15 cellular contexts compared by ENCODE assay signal in the genomic region with DNA sequence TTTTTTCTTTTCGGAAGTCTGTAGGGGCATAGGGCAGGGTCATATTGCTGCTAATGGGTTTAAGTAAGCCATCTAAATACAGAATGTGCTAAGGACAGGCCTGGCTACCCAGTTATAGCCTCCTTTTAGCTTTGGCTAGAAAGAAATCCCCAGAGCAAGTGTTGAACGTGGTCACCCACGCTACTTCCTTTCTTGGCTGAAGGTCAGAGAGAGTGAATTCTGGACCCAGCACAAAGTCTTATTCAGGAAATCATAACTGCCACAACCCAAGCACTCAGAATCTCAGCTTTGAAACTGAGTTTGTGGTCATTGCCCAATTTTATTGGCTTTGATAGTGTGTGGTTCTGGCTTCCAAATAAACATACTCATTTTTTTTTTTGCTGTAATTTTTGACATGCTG.
A peak's percentile ranks its signal among the peaks of the same experiment; 100 is the strongest.
DNase-seq lines count a peak whose midpoint lies in the region; ATAC-seq, FAIRE-seq and TF ChIP-seq lines count a peak whose summit lies in the region.
"Had no signal": no experiment of that assay in that cellular context is flagged by ENCODE, and none has a peak within 500 bp of the region (broad histone marks: within the 10 kb centered on the region; RNA-seq: fewer than 3 reads in every experiment).

No MANE protein-coding gene starts in this region.

- 18% methylated on average over 3 of the region's 3 CpGs for WGBS in liver
- 0% methylated on average over 3 of the region's 3 CpGs for WGBS in HepG2 (ENCODE audit: low lambda C conversion rate)

- H4K20me1 ChIP-seq in HepG2 (ENCODE audit: insufficient read depth, low read length): no peaks in the 10 kb centered on the region

- no peak overlapping the region for H3K9ac ChIP-seq in liver (ENCODE audit: low read depth in 1 of 2, low read length in 2 of 2)
- no peak overlapping the region for H3K9ac ChIP-seq in HepG2 (ENCODE audit: insufficient read depth, low read depth, low read length)
- H3K9ac ChIP-seq: parathyroid adenoma had no signal

- H3K79me2 ChIP-seq in HepG2 (ENCODE audit: insufficient read depth, low read length): no peaks in the 10 kb centered on the region
- H3K79me2 ChIP-seq: parathyroid adenoma had no signal

- TF ChIP-seq RAD21 in liver (IDR thresholded peaks at IDR 0.05) (no peak), HepG2 (CRISPR knock-in tag; IDR thresholded peaks at IDR 0.05) (no peak)

- H3K36me3 ChIP-seq in liver (ENCODE audit: control insufficient read depth in 4 of 4, insufficient read depth in 3 of 4, low read depth in 1 of 4, low read length in 3 of 4) (no peaks in the 10 kb centered on the region), HepG2 (replicated peaks in 1 of 2; ENCODE audit: control insufficient read depth in 1 of 2, insufficient read depth in 2 of 2, low read length in 2 of 2) (no peaks in the 10 kb centered on the region), lower lobe of right lung (no peaks in the 10 kb centered on the region)

- H3K27me3 ChIP-seq in liver (ENCODE audit: control insufficient read depth in 4 of 4, insufficient read depth in 4 of 4, low read length in 3 of 4): no peaks in the 10 kb centered on the region
- H3K27me3 ChIP-seq in HepG2 (ENCODE audit: control insufficient read depth in 1 of 2, insufficient read depth in 2 of 2, low read length in 2 of 2): no peaks in the 10 kb centered on the region
- H3K27me3 ChIP-seq in lower lobe of right lung (ENCODE audit: low read depth): no peaks in the 10 kb centered on the region

- POLR2A ChIA-PET in HepG2 (lab: Yijun Ruan, JAX): no interaction called here

- no peak for TF ChIP-seq EP300 in HepG2 (IDR thresholded peaks at IDR 0.05; ENCODE audit: low read depth in 2 of 2, low read length in 2 of 2)
- no peak for TF ChIP-seq EP300 in HepG2 (CRISPR knock-in tag; IDR thresholded peaks at IDR 0.05; ENCODE audit: borderline replicate concordance)

- H3K4me3 ChIP-seq in liver (ENCODE audit: low read depth in 1 of 3, low read length in 3 of 3) (no peak overlapping the region), HepG2 (replicated peaks in 1 of 3; ENCODE audit: insufficient read depth in 1 of 3, low read depth in 2 of 3, low read length in 3 of 3) (no peak overlapping the region), lower lobe of right lung (no peak overlapping the region)
- H3K4me3 ChIP-seq: A549, lung had no signal

- no peak overlapping the region for H2AFZ ChIP-seq in HepG2 (ENCODE audit: low read length)

- peak overlapping the region; percentile 32 to 49 for H3K27ac ChIP-seq in liver (ENCODE audit: low read depth in 1 of 2, low read length in 2 of 2)
- H3K27ac ChIP-seq in HepG2 (ENCODE audit: extremely low read length, insufficient read depth, low read length): no peak overlapping the region
- no peak overlapping the region for H3K27ac ChIP-seq in lower lobe of right lung
- H3K27ac ChIP-seq: A549, parathyroid adenoma had no signal

- TF ChIP-seq CTCF in liver (IDR thresholded peaks at IDR 0.05; ENCODE audit: low read depth, low read length, missing input control) (no peak), HepG2 (CRISPR knock-in tag; IDR thresholded peaks at IDR 0.05) (no peak), lower lobe of right lung (IDR thresholded peaks at IDR 0.05) (no peak)

- in situ Hi-C loops in HepG2 (cut with HindIII; ENCODE audit: extremely low pct_ligation_motif_present, low pct_unique_long_range_greater_than_20kb): no loop called here

- intact Hi-C loops in HepG2 (cut with micrococcal nuclease; ENCODE audit: unreplicated experiment) (no loop called here), lower lobe of right lung (cut with DNase I) (no loop called here)

- ATAC-seq in HepG2 (no peak), lower lobe of right lung (peak; percentile 9 to 45), HG03159 (IDR thresholded peaks at IDR 0.05; ENCODE audit: unreplicated experiment) (no peak)
- ATAC-seq: A549 had no signal

- no TSS peak for BruUV-seq in HepG2 (replicated peaks; lab: Mats Ljungman, UMichigan)

- FAIRE-seq in HepG2 (lab: Jason Lieb, UNC): no peak
- FAIRE-seq: A549 had no signal

- H3K4me1 ChIP-seq in liver (ENCODE audit: control insufficient read depth in 4 of 4, insufficient read depth in 4 of 4, low read length in 3 of 4) (peaks cover 3 to 9% (median 6%) of the 10 kb centered on the region in 4 donors), HepG2 (ENCODE audit: insufficient read depth, low read length) (no peaks in the 10 kb centered on the region), lower lobe of right lung (peaks cover 16% of the 10 kb centered on the region)
- H3K4me1 ChIP-seq: A549, parathyroid adenoma had no signal

- CTCF ChIA-PET in HepG2 (lab: Yijun Ruan, JAX; ENCODE audit: low intra/inter-chr PET ratio, low total read pairs): no interaction called here

- H3K4me2 ChIP-seq in HepG2 (ENCODE audit: low read depth, low read length): no peak overlapping the region
- H3K4me2 ChIP-seq: A549 had no signal

- DNase-seq in HepG2 (ENCODE audit: low spot score) (no peak), cerebellum (ENCODE audit: low spot score) (peak; percentile 23), lower lobe of right lung (no peak), SHP77 treated with DMSO at 0.1 percent for 48 hours (lab: John Stamatoyannopoulos, UW) (no peak), NCI-H187 (lab: John Stamatoyannopoulos, UW) (no peak)
- no peak for DNase-seq in activated CD4-positive, CD25-positive, alpha-beta regulatory T cell (lab: John Stamatoyannopoulos, UW)
- DNase-seq: activated CD8-positive, alpha-beta memory T cell treated with anti-CD3 and anti-CD28 coated beads for 24 hours; activated naive CD4-positive, alpha-beta T cell treated with anti-CD3 and anti-CD28 coated beads, Interleukin-2, amount 10 ng/mL, durations not matched to agents 7 days and 5 days; DMS79; NCI-H2029 treated with DMSO at 0.1 percent for 48 hours had no signal

- no peak for TF ChIP-seq POLR2A in HepG2 (IDR thresholded peaks at IDR 0.05; ENCODE audit: insufficient read depth in 1 of 2, low read depth in 2 of 2, low read length in 2 of 2)

- no peaks in the 10 kb centered on the region for H3K9me3 ChIP-seq in liver (ENCODE audit: control insufficient read depth in 4 of 4, low read length in 3 of 4)
- H3K9me3 ChIP-seq in HepG2 (ENCODE audit: low read length): peaks cover 5% of the 10 kb centered on the region; the same call in 1 of the 2 replicates
- no peaks in the 10 kb centered on the region for H3K9me3 ChIP-seq in lower lobe of right lung
- H3K9me3 ChIP-seq: A549 had no signal

TF ChIP-seq in liver, 16 proteins besides CTCF, POLR2A, EP300 and RAD21:
- TF ChIP-seq JUND (IDR thresholded peaks at IDR 0.05): no peak
- TF ChIP-seq FOXA2 (IDR thresholded peaks at IDR 0.05): no peak
- no peak for TF ChIP-seq YY1 (IDR thresholded peaks at IDR 0.05)
- TF ChIP-seq HNF4A (conservative IDR thresholded peaks at IDR 0.05): peak; percentile 83 to 85
- TF ChIP-seq SP1 (IDR thresholded peaks at IDR 0.05): peak; percentile 26
- TF ChIP-seq TAF1 (conservative IDR thresholded peaks at IDR 0.05): no peak
- TF ChIP-seq, protein P1, sequence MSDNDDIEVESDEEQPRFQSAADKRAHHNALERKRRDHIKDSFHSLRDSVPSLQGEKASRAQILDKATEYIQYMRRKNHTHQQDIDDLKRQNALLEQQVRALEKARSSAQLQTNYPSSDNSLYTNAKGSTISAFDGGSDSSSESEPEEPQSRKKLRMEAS (IDR thresholded peaks at IDR 0.05): peak; percentile 17
- peak; percentile 42 for TF ChIP-seq NR2F2 (IDR thresholded peaks at IDR 0.05)
- peak; percentile 6 to 29 for TF ChIP-seq RXRA (IDR thresholded peaks at IDR 0.05)
- no peak for TF ChIP-seq FOXA1 (IDR thresholded peaks at IDR 0.05)
- no peak for TF ChIP-seq EGR1 (IDR thresholded peaks at IDR 0.05; ENCODE audit: low read depth in 2 of 2)
- TF ChIP-seq, protein P2, sequence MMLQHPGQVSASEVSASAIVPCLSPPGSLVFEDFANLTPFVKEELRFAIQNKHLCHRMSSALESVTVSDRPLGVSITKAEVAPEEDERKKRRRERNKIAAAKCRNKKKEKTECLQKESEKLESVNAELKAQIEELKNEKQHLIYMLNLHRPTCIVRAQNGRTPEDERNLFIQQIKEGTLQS (IDR thresholded peaks at IDR 0.05): no peak

TF ChIP-seq in HepG2, 621 proteins besides CTCF, POLR2A, EP300 and RAD21 (continues in another document):
- TF ChIP-seq KDM2A (CRISPR knock-in tag; IDR thresholded peaks at IDR 0.05; ENCODE audit: borderline replicate concordance, low read depth): no peak
- TF ChIP-seq KDM3A (CRISPR knock-in tag; IDR thresholded peaks at IDR 0.05; ENCODE audit: low read depth): no peak
- TF ChIP-seq GLI4 (CRISPR knock-in tag; IDR thresholded peaks at IDR 0.05; ENCODE audit: borderline replicate concordance): no peak
- TF ChIP-seq, protein P3, sequence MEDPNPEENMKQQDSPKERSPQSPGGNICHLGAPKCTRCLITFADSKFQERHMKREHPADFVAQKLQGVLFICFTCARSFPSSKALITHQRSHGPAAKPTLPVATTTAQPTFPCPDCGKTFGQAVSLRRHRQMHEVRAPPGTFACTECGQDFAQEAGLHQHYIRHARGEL (CRISPR knock-in tag; IDR thresholded peaks at IDR 0.05): no peak
- TF ChIP-seq KDM6A (CRISPR knock-in tag; IDR thresholded peaks at IDR 0.05; ENCODE audit: low read depth): no peak
- TF ChIP-seq XBP1 (CRISPR knock-in tag; IDR thresholded peaks at IDR 0.05): no peak
- TF ChIP-seq, protein P4, sequence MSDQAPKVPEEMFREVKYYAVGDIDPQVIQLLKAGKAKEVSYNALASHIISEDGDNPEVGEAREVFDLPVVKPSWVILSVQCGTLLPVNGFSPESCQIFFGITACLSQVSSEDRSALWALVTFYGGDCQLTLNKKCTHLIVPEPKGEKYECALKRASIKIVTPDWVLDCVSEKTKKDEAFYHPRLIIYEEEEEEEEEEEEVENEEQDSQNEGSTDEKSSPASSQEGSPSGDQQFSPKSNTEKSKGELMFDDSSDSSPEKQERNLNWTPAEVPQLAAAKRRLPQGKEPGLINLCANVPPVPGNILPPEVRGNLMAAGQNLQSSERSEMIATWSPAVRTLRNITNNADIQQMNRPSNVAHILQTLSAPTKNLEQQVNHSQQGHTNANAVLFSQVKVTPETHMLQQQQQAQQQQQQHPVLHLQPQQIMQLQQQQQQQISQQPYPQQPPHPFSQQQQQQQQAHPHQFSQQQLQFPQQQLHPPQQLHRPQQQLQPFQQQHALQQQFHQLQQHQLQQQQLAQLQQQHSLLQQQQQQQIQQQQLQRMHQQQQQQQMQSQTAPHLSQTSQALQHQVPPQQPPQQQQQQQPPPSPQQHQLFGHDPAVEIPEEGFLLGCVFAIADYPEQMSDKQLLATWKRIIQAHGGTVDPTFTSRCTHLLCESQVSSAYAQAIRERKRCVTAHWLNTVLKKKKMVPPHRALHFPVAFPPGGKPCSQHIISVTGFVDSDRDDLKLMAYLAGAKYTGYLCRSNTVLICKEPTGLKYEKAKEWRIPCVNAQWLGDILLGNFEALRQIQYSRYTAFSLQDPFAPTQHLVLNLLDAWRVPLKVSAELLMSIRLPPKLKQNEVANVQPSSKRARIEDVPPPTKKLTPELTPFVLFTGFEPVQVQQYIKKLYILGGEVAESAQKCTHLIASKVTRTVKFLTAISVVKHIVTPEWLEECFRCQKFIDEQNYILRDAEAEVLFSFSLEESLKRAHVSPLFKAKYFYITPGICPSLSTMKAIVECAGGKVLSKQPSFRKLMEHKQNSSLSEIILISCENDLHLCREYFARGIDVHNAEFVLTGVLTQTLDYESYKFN (CRISPR knock-in tag; conservative IDR thresholded peaks at IDR 0.05): no peak
- no peak for TF ChIP-seq SP1 (IDR thresholded peaks at IDR 0.05)
- TF ChIP-seq SP1 (CRISPR knock-in tag; IDR thresholded peaks at IDR 0.05): no peak
- no peak for TF ChIP-seq KLF6 (CRISPR knock-in tag; IDR thresholded peaks at IDR 0.05)

Comparison
In these comparisons a context has a peak if more than half of its experiments do, and no peak if none do; other contexts are left out.
1. H3K27ac ChIP-seq: peak in liver (2 of 2); none in HepG2 (single experiment) and lower lobe of right lung (single experiment).
2. ATAC-seq: peak in lower lobe of right lung (2 of 2); none in HepG2 (single experiment) and HG03159 (single experiment).